Comparison of ENCODE assay signal across 1 cellular context in genomic region chr5:137693951-137694721, GRCh38.
TF ChIP-seq lines count a peak whose summit lies in the region.

No MANE protein-coding gene starts in this region.

TF ChIP-seq in WTC11, 78 proteins besides CTCF, POLR2A, EP300 and RAD21 (continued from another document):
- no peak for TF ChIP-seq ZNF219 (CRISPR knock-in tag; IDR thresholded peaks at IDR 0.05; ENCODE audit: borderline replicate concordance)
- no peak for TF ChIP-seq JUN (CRISPR knock-in tag; IDR thresholded peaks at IDR 0.05)
- no peak for TF ChIP-seq RELA (CRISPR knock-in tag; IDR thresholded peaks at IDR 0.05; ENCODE audit: borderline replicate concordance)
- TF ChIP-seq CDX4 (CRISPR knock-in tag; IDR thresholded peaks at IDR 0.05; ENCODE audit: borderline replicate concordance) = no peak
- no peak for TF ChIP-seq HMGA2 (CRISPR knock-in tag; IDR thresholded peaks at IDR 0.05)
- TF ChIP-seq GTF2I (CRISPR knock-in tag; conservative IDR thresholded peaks at IDR 0.05) = no peak
- no peak for TF ChIP-seq ZNF281 (CRISPR knock-in tag; IDR thresholded peaks at IDR 0.05)
- TF ChIP-seq CBFB (CRISPR knock-in tag; IDR thresholded peaks at IDR 0.05; ENCODE audit: low read depth) = no peak
- no peak for TF ChIP-seq STAT6 (CRISPR knock-in tag; conservative IDR thresholded peaks at IDR 0.05; ENCODE audit: low read depth)
TF ChIP-seq in WTC11: peak in this region for 0.
